16 cellular contexts compared by ENCODE assay signal in the genomic region with DNA sequence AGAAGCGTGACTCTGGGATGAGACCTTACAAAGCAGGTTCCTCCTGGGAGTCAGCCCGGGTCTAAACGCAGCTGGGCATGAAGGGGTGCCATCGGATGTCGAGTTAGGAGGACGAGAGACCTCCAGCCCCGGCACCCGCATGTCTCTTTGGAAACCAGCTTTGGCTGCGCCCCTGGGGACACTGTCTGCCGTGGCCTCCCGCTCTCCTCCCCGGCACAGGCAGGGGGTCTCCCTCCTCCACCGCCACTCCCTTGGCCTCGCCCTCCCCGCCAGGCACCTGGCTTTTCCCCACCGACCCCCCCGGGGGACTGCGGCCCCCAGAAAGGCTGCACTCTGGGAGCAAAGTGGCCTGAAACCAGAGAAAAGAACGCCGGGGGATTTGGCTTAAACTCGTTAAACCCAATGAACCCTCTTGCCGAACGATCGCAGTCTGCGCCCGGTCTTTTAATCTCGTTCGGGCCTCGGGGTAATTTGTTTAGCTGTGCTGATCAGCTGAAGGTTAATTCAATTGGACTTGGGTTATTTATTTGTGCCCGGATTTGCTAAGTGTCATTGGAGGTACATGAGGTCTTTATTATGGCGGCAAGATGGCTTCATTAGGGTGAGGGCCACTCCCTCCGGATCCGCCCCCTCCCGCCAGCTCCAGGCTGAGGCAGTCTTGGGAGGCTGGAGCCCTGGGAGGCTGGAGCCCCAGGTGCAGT. TPM values are rescaled to one million over a fixed set of nuclear protein-coding genes. Genes with fewer than 3 reads are reported as not detected.
"Had no signal": no experiment of that assay in that cellular context is flagged by ENCODE, and none has a peak within 500 bp of the region (broad histone marks: within the 10 kb centered on the region; RNA-seq: fewer than 3 reads in every experiment).

No MANE protein-coding gene starts in this region.

- H3K36me3 ChIP-seq: esophagus muscularis mucosa, lower lobe of right lung, neutrophil, right lobe of liver, vagina had no signal

- H3K4me3 ChIP-seq: dorsolateral prefrontal cortex, esophagus muscularis mucosa, lower lobe of right lung, right lobe of liver, tibial artery, vagina had no signal

- H3K27ac Mint-ChIP-seq: activated CD8-positive, alpha-beta T cell treated with anti-CD3 and anti-CD28 coated beads, Interleukin-2, amount 10 ng/mL, durations not matched to agents 7 days and 5 days; immature natural killer cell; naive B cell; stimulated activated memory B cell treated with anti-CD40 and anti-IgM and Interleukin-4, amounts not matched to agents 10 μg/mL and 1 μg/mL and 100 μg/mL, for 72 hours had no signal

- H3K27me3 ChIP-seq: right lobe of liver, vagina had no signal

- H3K4me1 ChIP-seq: lower lobe of right lung, right lobe of liver, tibial artery, vagina had no signal

- H3K4me3 Mint-ChIP-seq: activated CD8-positive, alpha-beta T cell treated with anti-CD3 and anti-CD28 coated beads, Interleukin-2, amount 10 ng/mL, durations not matched to agents 7 days and 5 days; immature natural killer cell; naive B cell; stimulated activated memory B cell treated with anti-CD40 and anti-IgM and Interleukin-4, amounts not matched to agents 10 μg/mL and 1 μg/mL and 100 μg/mL, for 72 hours had no signal

- H3K4me1 Mint-ChIP-seq: immature natural killer cell had no signal

- H3K27ac ChIP-seq: dorsolateral prefrontal cortex, esophagus muscularis mucosa, lower lobe of right lung, neutrophil, right lobe of liver, tibial artery, vagina had no signal

- H3K9me3 ChIP-seq: neutrophil, vagina had no signal

- H3K36me3 Mint-ChIP-seq: naive B cell had no signal

- H3K9me3 Mint-ChIP-seq: immature natural killer cell, naive B cell had no signal

- ATAC-seq: activated CD8-positive, alpha-beta T cell treated with anti-CD3 and anti-CD28 coated beads, Interleukin-2, amount 10 ng/mL, durations not matched to agents 7 days and 5 days; lower lobe of right lung; stimulated activated memory B cell treated with anti-CD40 and anti-IgM and Interleukin-4, amounts not matched to agents 10 μg/mL and 1 μg/mL and 100 μg/mL, for 72 hours had no signal

- DNase-seq: activated CD4-positive, alpha-beta T cell treated with anti-CD3 and anti-CD28 coated beads for 4 hours; activated CD8-positive, alpha-beta memory T cell treated with anti-CD3 and anti-CD28 coated beads, Interleukin-2, amount 50 U/mL, for 48 hours; activated CD8-positive, alpha-beta T cell treated with anti-CD3 and anti-CD28 coated beads, Interleukin-2, amount 10 ng/mL, durations not matched to agents 7 days and 5 days; activated naive CD4-positive, alpha-beta T cell; aorta; dorsolateral prefrontal cortex; immature natural killer cell; lower lobe of right lung; naive B cell; tibial artery had no signal

RNA-seq across cellular contexts. Expression of gene TMEM184A, which starts 30.3 kb away (rescaled TPM):
- total RNA-seq: activated CD8-positive, alpha-beta T cell treated with anti-CD3 and anti-CD28 coated beads, Interleukin-2, amount 10 ng/mL, durations not matched to agents 7 days and 5 days; posterior vena cava had no signal
- polyA plus RNA-seq: immature natural killer cell had no signal
